1 cellular context compared by ENCODE assay signal in genomic region chr7:105521731-105522458, GRCh38.
TF ChIP-seq lines count a peak whose summit lies in the region.

Gene PUS7, minus strand, starts transcription at chr7:105522271. Its CDS starts 13,759 bp downstream, at chr7:105508512.

TF ChIP-seq in K562, 482 proteins besides CTCF, POLR2A, EP300 and RAD21 (continued from another document and continues in another):
- TF ChIP-seq CREB5 (CRISPR knock-in tag; IDR thresholded peaks at IDR 0.05) (no peak), ZNF395 (CRISPR knock-in tag; IDR thresholded peaks at IDR 0.05) (peak; percentile 96), MAFK (IDR thresholded peaks at IDR 0.05; ENCODE audit: low read length) (no peak; the same call in 1 of the 2 replicates), CBX5 (IDR thresholded peaks at IDR 0.05; ENCODE audit: borderline replicate concordance, low read depth) (0 out of 2 replicates have a peak, but pooled peaks have one; percentile 40), ZNF253 (CRISPR knock-in tag; conservative IDR thresholded peaks at IDR 0.05) (no peak), NCOA6 (IDR thresholded peaks at IDR 0.05) (no peak), ZNF79 (CRISPR knock-in tag; IDR thresholded peaks at IDR 0.05; ENCODE audit: low read depth) (no peak), SP2 (IDR thresholded peaks at IDR 0.05; ENCODE audit: extremely low read depth, low read depth, low read length, poor library complexity, severe bottlenecking) (no peak), ZNF217 (CRISPR knock-in tag; IDR thresholded peaks at IDR 0.05) (no peak), JUND (IDR thresholded peaks at IDR 0.05; ENCODE audit: borderline replicate concordance, low read depth, low read length) (no peak), JUND (tag; IDR thresholded peaks at IDR 0.05; ENCODE audit: borderline replicate concordance, low read depth, low read length) (no peak; the same call in 2 of the 3 replicates), E4F1 (CRISPR knock-in tag; IDR thresholded peaks at IDR 0.05; ENCODE audit: borderline replicate concordance) (no peak), ZSCAN32 (CRISPR knock-in tag; IDR thresholded peaks at IDR 0.05) (no peak), ZFPM2 (CRISPR knock-in tag; IDR thresholded peaks at IDR 0.05) (no peak), ESRRA (IDR thresholded peaks at IDR 0.05; ENCODE audit: borderline replicate concordance, low read depth) (no peak), TAF7 (tag; IDR thresholded peaks at IDR 0.05) (no peak), PURB (CRISPR knock-in tag; IDR thresholded peaks at IDR 0.05; ENCODE audit: low read depth) (no peak), NFE2 (IDR thresholded peaks at IDR 0.05; ENCODE audit: low read depth) (0 out of 2 replicates have a peak, but pooled peaks have one; percentile 16), ZNF668 (CRISPR knock-in tag; IDR thresholded peaks at IDR 0.05) (no peak), U2AF2 (optimal IDR thresholded peaks at IDR 0.05; ENCODE audit: low read depth, low read length) (no peak), FOXP4 (CRISPR knock-in tag; IDR thresholded peaks at IDR 0.05; ENCODE audit: borderline replicate concordance) (no peak), SMARCB1 (IDR thresholded peaks at IDR 0.05; ENCODE audit: insufficient read length, low read depth) (no peak), ZNF274 (IDR thresholded peaks at IDR 0.05; ENCODE audit: borderline replicate concordance, low read depth, low read length) (no peak), CBX1 (IDR thresholded peaks at IDR 0.05; ENCODE audit: low read depth) (0 out of 2 replicates have a peak, but pooled peaks have one; percentile 50), ZNF76 (CRISPR knock-in tag; IDR thresholded peaks at IDR 0.05; ENCODE audit: borderline replicate concordance) (no peak), MECOM (CRISPR knock-in tag; IDR thresholded peaks at IDR 0.05) (no peak), MBD2 (IDR thresholded peaks at IDR 0.05; ENCODE audit: borderline replicate concordance, low read depth) (no peak; the same call in 1 of the 2 replicates), AFF1 (IDR thresholded peaks at IDR 0.05; ENCODE audit: low read depth in 1 of 2, partially characterized antibody in 2 of 2) (no peak), CREB1 (IDR thresholded peaks at IDR 0.05) (peak; percentile 50; the same call in 1 of the 2 replicates), CREB1 (CRISPR knock-in tag; IDR thresholded peaks at IDR 0.05) (peak; percentile 50; the same call in 1 of the 2 replicates), PHF21A (IDR thresholded peaks at IDR 0.05; ENCODE audit: borderline replicate concordance, low read depth) (no peak), MEF2D (tag; conservative IDR thresholded peaks at IDR 0.05; ENCODE audit: low read depth) (no peak), ESRRB (CRISPR knock-in tag; IDR thresholded peaks at IDR 0.05; ENCODE audit: borderline replicate concordance) (no peak), ARID4B (CRISPR knock-in tag; IDR thresholded peaks at IDR 0.05) (no peak; the same call in 1 of the 2 replicates), CHD2 (IDR thresholded peaks at IDR 0.05; ENCODE audit: low read depth, low read length) (no peak), RBM25 (IDR thresholded peaks at IDR 0.05; ENCODE audit: low read depth, low read length, severe bottlenecking) (no peak), SMAD4 (CRISPR knock-in tag; conservative IDR thresholded peaks at IDR 0.05) (peak; percentile 86), ZNF431 (CRISPR knock-in tag; IDR thresholded peaks at IDR 0.05) (no peak), PHB (CRISPR knock-in tag; IDR thresholded peaks at IDR 0.05) (no peak; the same call in 1 of the 2 replicates), DDX20 (tag; IDR thresholded peaks at IDR 0.05; ENCODE audit: low read depth) (no peak), E2F3 (CRISPR knock-in tag; IDR thresholded peaks at IDR 0.05) (no peak; the same call in 1 of the 2 replicates), ETS1 (conservative IDR thresholded peaks at IDR 0.05; ENCODE audit: control insufficient read depth, low read depth, low read length) (peak; percentile 90), PHB2 (IDR thresholded peaks at IDR 0.05; ENCODE audit: low read depth) (no peak), ELF1 (tag; IDR thresholded peaks at IDR 0.05) (peak; percentile 44; the same call in 1 of the 2 replicates), ZBTB34 (CRISPR knock-in tag; IDR thresholded peaks at IDR 0.05) (no peak), ZNF699 (CRISPR knock-in tag; IDR thresholded peaks at IDR 0.05; ENCODE audit: insufficient replicate concordance) (no peak)
